In the genomic region with DNA sequence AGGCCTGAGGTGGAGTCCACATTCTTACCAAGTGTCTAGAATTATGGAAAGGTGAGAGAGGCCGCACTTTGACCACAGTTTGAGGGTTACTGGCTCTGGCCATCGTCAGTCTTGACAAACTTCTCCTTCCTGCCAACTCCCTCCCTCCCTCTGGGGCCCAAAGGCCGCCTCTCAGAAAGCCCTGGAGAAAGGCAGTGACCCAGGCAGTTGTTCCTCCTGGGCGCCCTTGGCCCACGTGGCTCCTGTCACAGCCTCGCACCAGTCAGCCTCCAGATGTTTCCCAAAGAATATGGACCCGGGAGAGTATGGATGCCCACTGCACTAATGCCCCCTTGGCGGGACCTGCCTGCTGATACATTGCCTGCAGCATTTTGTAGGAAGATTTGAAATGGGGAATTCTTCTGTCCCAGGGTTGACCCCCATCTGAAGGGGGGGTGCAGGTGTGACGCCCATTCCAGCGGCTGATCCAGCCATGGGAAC, we compare ENCODE assay signal across 17 cellular contexts.
"Had no signal": no experiment of that assay in that cellular context is flagged by ENCODE, and none has a peak within 500 bp of the region (broad histone marks: within the 10 kb centered on the region; RNA-seq: fewer than 3 reads in every experiment).

No MANE protein-coding gene starts in this region.

- H3K9me3 ChIP-seq: mucosa of descending colon, pancreas, prostate gland, right lobe of liver, thoracic aorta, transverse colon had no signal

- H3K27me3 Mint-ChIP-seq: central memory CD8-positive, alpha-beta T cell; effector memory CD8-positive, alpha-beta T cell; naive thymus-derived CD8-positive, alpha-beta T cell; stimulated activated naive B cell treated with anti-CD40 and anti-IgM and Interleukin-4, amounts not matched to agents 10 μg/mL and 1 μg/mL and 100 μg/mL, for 72 hours; stimulated activated naive CD8-positive, alpha-beta T cell treated with anti-CD3 and anti-CD28 coated beads, Interleukin-15, amount 100 ng/mL, for 72 hours had no signal

- H3K36me3 Mint-ChIP-seq: naive thymus-derived CD8-positive, alpha-beta T cell; stimulated activated naive B cell treated with anti-CD40 and anti-IgM and Interleukin-4, amounts not matched to agents 10 μg/mL and 1 μg/mL and 100 μg/mL, for 72 hours had no signal

- H3K9me3 Mint-ChIP-seq: central memory CD8-positive, alpha-beta T cell; effector memory CD8-positive, alpha-beta T cell; naive thymus-derived CD8-positive, alpha-beta T cell; stimulated activated naive B cell treated with anti-CD40 and anti-IgM and Interleukin-4, amounts not matched to agents 10 μg/mL and 1 μg/mL and 100 μg/mL, for 72 hours; stimulated activated naive CD8-positive, alpha-beta T cell treated with anti-CD3 and anti-CD28 coated beads, Interleukin-15, amount 100 ng/mL, for 72 hours had no signal

- H3K4me3 ChIP-seq: mucosa of descending colon, pancreas, prostate gland, right lobe of liver, thoracic aorta, transverse colon had no signal

- ATAC-seq: effector memory CD8-positive, alpha-beta T cell; left colon; mucosa of descending colon; naive thymus-derived CD8-positive, alpha-beta T cell; pancreas; right lobe of liver; stimulated activated naive B cell treated with anti-CD40 and anti-IgM and Interleukin-4, amounts not matched to agents 10 μg/mL and 1 μg/mL and 100 μg/mL, for 72 hours; stimulated activated naive CD8-positive, alpha-beta T cell treated with anti-CD3 and anti-CD28 coated beads, Interleukin-15, amount 100 ng/mL, for 72 hours had no signal

- DNase-seq: effector memory CD8-positive, alpha-beta T cell; foreskin melanocyte; hippocampal formation; left colon; mucosa of descending colon; naive thymus-derived CD8-positive, alpha-beta T cell; pancreas; stimulated activated CD4-positive, alpha-beta T cell treated with anti-CD3 and anti-CD28 coated beads, Interleukin-15, amount 100 ng/mL, for 24 hours; stimulated activated CD4-positive, alpha-beta T cell treated with anti-CD3 and anti-CD28 coated beads, Interleukin-1b, Interleukin-23, amount 100 ng/mL, for 48 hours; stimulated activated CD4-positive, alpha-beta T cell treated with anti-CD3 and anti-CD28 coated beads, Interleukin-4, amount 100 ng/mL, for 4 hours; stimulated activated naive B cell treated with anti-CD40 and anti-IgM and Interleukin-4, amounts not matched to agents 10 μg/mL and 1 μg/mL and 100 μg/mL, for 72 hours; stimulated activated naive CD8-positive, alpha-beta T cell treated with anti-CD3 and anti-CD28 coated beads, Interleukin-15, amount 100 ng/mL, for 72 hours; transverse colon had no signal

- H3K4me3 Mint-ChIP-seq: central memory CD8-positive, alpha-beta T cell; effector memory CD8-positive, alpha-beta T cell; naive thymus-derived CD8-positive, alpha-beta T cell; stimulated activated naive B cell treated with anti-CD40 and anti-IgM and Interleukin-4, amounts not matched to agents 10 μg/mL and 1 μg/mL and 100 μg/mL, for 72 hours; stimulated activated naive CD8-positive, alpha-beta T cell treated with anti-CD3 and anti-CD28 coated beads, Interleukin-15, amount 100 ng/mL, for 72 hours had no signal

- H3K36me3 ChIP-seq: pancreas, prostate gland, right lobe of liver, thoracic aorta, transverse colon had no signal

- H3K27ac ChIP-seq: pancreas, prostate gland, right lobe of liver, thoracic aorta, transverse colon had no signal

- H3K27ac Mint-ChIP-seq: stimulated activated naive B cell treated with anti-CD40 and anti-IgM and Interleukin-4, amounts not matched to agents 10 μg/mL and 1 μg/mL and 100 μg/mL, for 72 hours had no signal

- H3K4me1 ChIP-seq: pancreas, prostate gland, right lobe of liver, transverse colon had no signal

- H3K4me1 Mint-ChIP-seq: central memory CD8-positive, alpha-beta T cell had no signal

- H3K27me3 ChIP-seq: pancreas, right lobe of liver, transverse colon had no signal
